ENCODE assay signal across 14 cellular contexts in genomic region chr1:210259496-210259895, GRCh38. TPM values are rescaled to one million over a fixed set of nuclear protein-coding genes. Genes with fewer than 3 reads are reported as not detected.
DNase-seq lines count a peak whose midpoint lies in the region; TF ChIP-seq lines count a peak whose summit lies in the region.
"Had no signal": no experiment of that assay in that cellular context is flagged by ENCODE, and none has a peak within 500 bp of the region (broad histone marks: within the 10 kb centered on the region; RNA-seq: fewer than 3 reads in every experiment).

No MANE protein-coding gene starts in this region.

- H3K4me3 ChIP-seq in AG10803 (ENCODE audit: low read length) = no peak overlapping the region
- peak overlapping the region in 1 of 2 experiments; percentile 21 for H3K4me3 ChIP-seq in mesenchymal stem cell (ENCODE audit: insufficient read depth in 1 of 2, low read depth in 1 of 2, low read length in 2 of 2)

- H4K8ac ChIP-seq in mesenchymal stem cell (ENCODE audit: low read length) (no peak overlapping the region), H9 (replicated peaks; ENCODE audit: insufficient read length, low read depth, low read length) (no peak overlapping the region)

- no peak overlapping the region for H3K56ac ChIP-seq in H9 (ENCODE audit: insufficient read length, low read depth, low read length)

- H3K36me3 ChIP-seq in mesenchymal stem cell (ENCODE audit: control insufficient read depth in 1 of 2, insufficient read depth in 2 of 2, low read depth in 1 of 2, low read length in 2 of 2) = no peaks in the 10 kb centered on the region

- H3K4me1 Mint-ChIP-seq in H9 = peaks cover 14 to 21% of the 10 kb centered on the region in 2 experiments

- no peaks in the 10 kb centered on the region for H4K20me1 ChIP-seq in H9 (ENCODE audit: control insufficient read depth, insufficient read depth, insufficient read length)

- no peaks in the 10 kb centered on the region for H3K9me3 Mint-ChIP-seq in H9
- H3K9me3 Mint-ChIP-seq: CD4-positive, alpha-beta memory T cell; stimulated activated naive CD8-positive, alpha-beta T cell treated with anti-CD3 and anti-CD28 coated beads, Interleukin-15, Interleukin-2, amounts not matched to agents 100 ng/mL and 50 ng/mL, for 24 hours had no signal

- no peak overlapping the region for H4K5ac ChIP-seq in H9 (ENCODE audit: insufficient read length, low read depth, low read length)

- H4K91ac ChIP-seq in mesenchymal stem cell (ENCODE audit: low read length) (no peak overlapping the region), H9 (ENCODE audit: insufficient read length, low read depth, low read length) (no peak overlapping the region)

- H3K79me2 ChIP-seq in H9 (ENCODE audit: insufficient read depth, low read length) = no peaks in the 10 kb centered on the region

- H2BK120ac ChIP-seq in mesenchymal stem cell (ENCODE audit: low read depth, low read length) = no peak overlapping the region
- no peak overlapping the region for H2BK120ac ChIP-seq in H9 (ENCODE audit: low read depth, low read length, poor library complexity, severe bottlenecking)

- H2BK12ac ChIP-seq in mesenchymal stem cell (ENCODE audit: low read length in 2 of 2) (peak overlapping the region in 1 of 2 experiments; percentile 22), H9 (ENCODE audit: insufficient read length, low read depth, low read length) (no peak overlapping the region)

- no peak overlapping the region for H3K4me3 Mint-ChIP-seq in H9
- H3K4me3 Mint-ChIP-seq: CD4-positive, alpha-beta memory T cell; stimulated activated naive CD8-positive, alpha-beta T cell treated with anti-CD3 and anti-CD28 coated beads, Interleukin-15, Interleukin-2, amounts not matched to agents 100 ng/mL and 50 ng/mL, for 24 hours had no signal

- H3K4ac ChIP-seq in mesenchymal stem cell (ENCODE audit: low read depth in 1 of 2, low read length in 2 of 2) = no peak overlapping the region
- H3K4ac ChIP-seq in H9 (ENCODE audit: low read depth, low read length) = no peak overlapping the region

- H3K27me3 ChIP-seq in mesenchymal stem cell (ENCODE audit: control insufficient read depth in 1 of 2, insufficient read depth in 1 of 2, low read length in 2 of 2) = peaks cover 0 to 15% of the 10 kb centered on the region in 2 experiments
- no peaks in the 10 kb centered on the region for H3K27me3 ChIP-seq in H9 (ENCODE audit: insufficient read depth, low read length)

- no peak overlapping the region for H3K27ac Mint-ChIP-seq in H9
- H3K27ac Mint-ChIP-seq: CD4-positive, alpha-beta memory T cell; stimulated activated naive CD8-positive, alpha-beta T cell treated with anti-CD3 and anti-CD28 coated beads, Interleukin-15, Interleukin-2, amounts not matched to agents 100 ng/mL and 50 ng/mL, for 24 hours had no signal

- 59% methylated on average over 4 of the region's 5 CpGs for WGBS in mesenchymal stem cell
- no CpG with 5 or more reads among the region's 5 CpGs for WGBS in H9 (ENCODE audit: extremely low coverage, insufficient read length, low lambda C conversion rate)

- H2BK5ac ChIP-seq in mesenchymal stem cell (ENCODE audit: low read depth, low read length, poor library complexity, severe bottlenecking) (no peak overlapping the region), H9 (ENCODE audit: insufficient read length, low read length) (no peak overlapping the region)

- H3K36me3 Mint-ChIP-seq in H9 (ENCODE audit: insufficient read depth in 1 of 3, low read depth in 3 of 3) = no peaks in the 10 kb centered on the region
- H3K36me3 Mint-ChIP-seq: CD4-positive, alpha-beta memory T cell had no signal

- no peak overlapping the region for H3K27ac ChIP-seq in mesenchymal stem cell (ENCODE audit: low read length, poor library complexity, severe bottlenecking)
- H3K27ac ChIP-seq in H9 (ENCODE audit: insufficient read length, low read depth, low read length) = no peak overlapping the region

- H3K9me3 ChIP-seq in mesenchymal stem cell (ENCODE audit: control insufficient read depth, low read length) (no peaks in the 10 kb centered on the region), H9 (ENCODE audit: control insufficient read depth, low read depth, low read length) (no peaks in the 10 kb centered on the region)

- H3K4me2 ChIP-seq in mesenchymal stem cell (ENCODE audit: low read length, poor library complexity, severe bottlenecking) = no peak overlapping the region
- no peak overlapping the region for H3K4me2 ChIP-seq in H9 (ENCODE audit: insufficient read depth, insufficient read length, low read length)

- H2BK15ac ChIP-seq in mesenchymal stem cell (ENCODE audit: low read depth, poor library complexity, severe bottlenecking) = no peak overlapping the region
- no peak overlapping the region for H2BK15ac ChIP-seq in H9 (ENCODE audit: low read depth, low read length)

- H3K23me2 ChIP-seq in H9 (ENCODE audit: insufficient read length, low read depth, low read length, poor library complexity, severe bottlenecking) = no peaks in the 10 kb centered on the region

- no peak overlapping the region for H3T11ph ChIP-seq in H9 (ENCODE audit: low read length)

- H2BK20ac ChIP-seq in H9 (ENCODE audit: low read depth, low read length, poor library complexity, severe bottlenecking) = no peak overlapping the region

- H3K14ac ChIP-seq in mesenchymal stem cell (ENCODE audit: low read length in 2 of 2) = no peak overlapping the region
- H3K14ac ChIP-seq in H9 (ENCODE audit: insufficient read depth, low read length) = no peak overlapping the region; the same call in 1 of the 2 replicates

- peaks cover 23% of the 10 kb centered on the region for H3K27me3 Mint-ChIP-seq in H9 (ENCODE audit: low read depth)

- H3K4me1 ChIP-seq in mesenchymal stem cell (ENCODE audit: control insufficient read depth, insufficient read depth, low read depth, low read length) (peaks cover 26% of the 10 kb centered on the region), H9 (ENCODE audit: insufficient read depth, low read length) (peaks cover 3% of the 10 kb centered on the region; the same call in 1 of the 2 replicates)

- H2AK5ac ChIP-seq in mesenchymal stem cell (ENCODE audit: low read length, severe bottlenecking) = peak overlapping the region; percentile 16
- H2AK5ac ChIP-seq in H9 (ENCODE audit: insufficient read length, low read length) = no peak overlapping the region

- DNase-seq in AG10803 (ENCODE audit: low read depth) = peak; percentile 93
- peak; percentile 71 for DNase-seq in HS-5 (ENCODE audit: low read depth)
- peak; percentile 68 for DNase-seq in amniotic stem cell (lab: John Stamatoyannopoulos, UW)
- DNase-seq in mesenchymal stem cell = peak; percentile 23
- DNase-seq in H9 = no peak
- no peak for DNase-seq in anterior cingulate cortex (lab: John Stamatoyannopoulos, UW)
- DNase-seq in NCI-H1436 (lab: John Stamatoyannopoulos, UW) = no peak
- no peak for DNase-seq in inferior parietal cortex (ENCODE audit: extremely low spot score)
- DNase-seq: activated CD4-positive, alpha-beta T cell treated with anti-CD3 and anti-CD28 coated beads, Interleukin-2, amount 50 U/mL, for 1 hour; caudate nucleus; CD4-positive, alpha-beta memory T cell; NCI-H2227 treated with DMSO at 0.1 percent for 48 hours had no signal

- H3K23ac ChIP-seq in mesenchymal stem cell (ENCODE audit: low read length in 2 of 2) (no peak overlapping the region), H9 (ENCODE audit: insufficient read length, low read depth, low read length) (no peak overlapping the region)

- H3K9ac ChIP-seq in mesenchymal stem cell (ENCODE audit: low read length) = peak overlapping the region; percentile 13
- H3K9ac ChIP-seq in H9 (ENCODE audit: extremely low read depth, insufficient read length, low read length) = no peak overlapping the region

- H3K18ac ChIP-seq in mesenchymal stem cell (ENCODE audit: low read depth in 1 of 2, low read length in 2 of 2) (no peak overlapping the region), H9 (ENCODE audit: insufficient read length, low read depth, low read length) (no peak overlapping the region)

- H2AFZ ChIP-seq in mesenchymal stem cell (ENCODE audit: low read depth, low read length) = peak overlapping the region; percentile 21
- H2AFZ ChIP-seq in H9 (ENCODE audit: low read length) = no peak overlapping the region

- no peaks in the 10 kb centered on the region for H3K79me1 ChIP-seq in mesenchymal stem cell (replicated peaks; ENCODE audit: low read length, poor library complexity, severe bottlenecking)
- H3K79me1 ChIP-seq in H9 (ENCODE audit: insufficient read depth, low read depth, low read length, poor library complexity, severe bottlenecking) = no peaks in the 10 kb centered on the region

- TF ChIP-seq CTCF in AG10803 (conservative IDR thresholded peaks at IDR 0.05; ENCODE audit: low read length) = no peak
- TF ChIP-seq CTCF in H9 (conservative IDR thresholded peaks at IDR 0.05) = no peak

RNA-seq across cellular contexts. Expression of gene SERTAD4, which starts 26.9 kb away (rescaled TPM):
- 6.3 TPM for polyA plus RNA-seq in mesenchymal stem cell (2013, experiment 1 of 2)
- polyA plus RNA-seq in mesenchymal stem cell (2013, experiment 2 of 2) = 5.7 TPM
- total RNA-seq in H9 (2021) = 3.9 and 5.0 TPM in 2 replicates
- total RNA-seq: CD4-positive, alpha-beta memory T cell; T-helper 1 cell treated with Interleukin-12 subunit alpha and Interleukin-12 subunit beta and Interleukin-4 antibody, amounts not matched to agents 30 ng/mL and 1 ng/mL, for 36 hours had no signal
- polyA plus RNA-seq: CD4-positive, alpha-beta memory T cell had no signal

Comparison
In these comparisons a context has a peak if more than half of its experiments do, and no peak if none do; other contexts are left out.
1. DNase-seq: peak in AG10803 (single experiment), HS-5 (single experiment), amniotic stem cell (single experiment) and mesenchymal stem cell (single experiment); none in H9 (single experiment), anterior cingulate cortex (0 of 58), NCI-H1436 (single experiment) and inferior parietal cortex (single experiment).